Comparison of ENCODE assay signal across 27 cellular contexts in genomic region chr2:197828464-197829135, GRCh38. TPM values are rescaled to one million over a fixed set of nuclear protein-coding genes. Genes with fewer than 3 reads are reported as not detected.
DNase-seq lines count a peak whose midpoint lies in the region; ATAC-seq and TF ChIP-seq lines count a peak whose summit lies in the region.
"Had no signal": no experiment of that assay in that cellular context is flagged by ENCODE, and none has a peak within 500 bp of the region (broad histone marks: within the 10 kb centered on the region; RNA-seq: fewer than 3 reads in every experiment).

No MANE protein-coding gene starts in this region.

- no peak for TF ChIP-seq CTCF in foreskin fibroblast (IDR thresholded peaks at IDR 0.05; ENCODE audit: low read depth, low read length)
- TF ChIP-seq CTCF in type B pancreatic cell (conservative IDR thresholded peaks at IDR 0.05): no peak
- TF ChIP-seq CTCF in Calu3 (IDR thresholded peaks at IDR 0.05; ENCODE audit: unreplicated experiment): no peak
- no peak for TF ChIP-seq CTCF in GM13977 (IDR thresholded peaks at IDR 0.05; ENCODE audit: extremely low read depth, insufficient read depth, missing control alignments)

- H3K4me3 ChIP-seq in foreskin fibroblast (ENCODE audit: low read depth in 1 of 2, low read length in 2 of 2): no peak overlapping the region
- H3K4me3 ChIP-seq: lower lobe of right lung, pancreas had no signal

- in situ Hi-C loops in GM13977 (cut with MboI; ENCODE audit: low pct_unique_long_range_greater_than_20kb, low sequenced_read_pairs, unreplicated experiment): no loop called here

- H3K9me3 Mint-ChIP-seq in type B pancreatic cell (no peaks in the 10 kb centered on the region), Calu3 (ENCODE audit: low read depth, unreplicated experiment) (peaks cover 7% of the 10 kb centered on the region)

- H3K4me3 Mint-ChIP-seq in type B pancreatic cell: no peak overlapping the region
- H3K4me3 Mint-ChIP-seq in Calu3 (ENCODE audit: low read depth, unreplicated experiment): no peak overlapping the region
- H3K4me3 Mint-ChIP-seq: CD14-positive monocyte; stimulated activated naive CD8-positive, alpha-beta T cell treated with anti-CD3 and anti-CD28 coated beads, Interleukin-15, Interleukin-2, amounts not matched to agents 100 ng/mL and 50 ng/mL, for 24 hours had no signal

- no TSS peak for BruUV-seq in Calu3 (replicated peaks; lab: Mats Ljungman, UMichigan)

- CTCF ChIA-PET in Calu3 (lab: Charles Lee): interaction anchor here (0.6 kb wide), 1 partner anchor 731 kb away, joined by 3 read pairs; no protein-coding TSS in a partner anchor

- peak; percentile 11 for DNase-seq in EH (ENCODE audit: low read depth)
- peak in 2 of 3 experiments; percentile 45 to 84 for DNase-seq in NCI-H1417 (lab: John Stamatoyannopoulos, UW)
- DNase-seq in dedifferentiated amniotic fluid mesenchymal stem cell (ENCODE audit: extremely low spot score): peak; percentile 67
- peak; percentile 50 to 80 for DNase-seq in foreskin fibroblast
- no peak for DNase-seq in type B pancreatic cell (ENCODE audit: extremely low spot score, unreplicated experiment)
- DNase-seq in Calu3: no peak
- no peak for DNase-seq in GM13977 (ENCODE audit: low spot score)
- DNase-seq: activated CD8-positive, alpha-beta memory T cell treated with anti-CD3 and anti-CD28 coated beads, Interleukin-2, amount 50 U/mL, for 48 hours; cerebellar nuclear complex; effector CD8-positive, alpha-beta T cell; glutamatergic neuron; Kasumi-1; lower lobe of right lung; NCI-H2029 treated with DMSO at 0.1 percent for 48 hours; NCI-H446 treated with DMSO at 0.1 percent for 48 hours; pancreas; PC-3; right cardiac atrium; WERI-Rb-1 had no signal

- H3K4me1 Mint-ChIP-seq in type B pancreatic cell (ENCODE audit: unreplicated experiment) (no peaks in the 10 kb centered on the region), Calu3 (ENCODE audit: low read depth, unreplicated experiment) (no peaks in the 10 kb centered on the region)
- H3K4me1 Mint-ChIP-seq: CD14-positive monocyte had no signal

- intact Hi-C loops in Calu3 (cut with micrococcal nuclease; ENCODE audit: unreplicated experiment): no loop called here

- H3K27ac Mint-ChIP-seq in type B pancreatic cell: no peak overlapping the region
- H3K27ac Mint-ChIP-seq in Calu3 (ENCODE audit: unreplicated experiment): no peak overlapping the region
- H3K27ac Mint-ChIP-seq: activated naive CD4-positive, alpha-beta T cell treated with anti-CD3 and anti-CD28 coated beads, Interleukin-2, amount 50 U/mL, for 72 hours; activated T-helper 2 cell treated with anti-CD3 and anti-CD28 coated beads, Interferon-gamma antibody, Interleukin-2, Interleukin-4, amounts not matched to agents 10 μg/mL and 5 μg/mL and 100 μg/mL, durations not matched to agents 14 hours and 24 hours and 36 hours; CD14-positive monocyte; stimulated activated naive CD8-positive, alpha-beta T cell treated with anti-CD3 and anti-CD28 coated beads, Interleukin-15, Interleukin-2, amounts not matched to agents 100 ng/mL and 50 ng/mL, for 24 hours had no signal

- no peaks in the 10 kb centered on the region for H3K27me3 Mint-ChIP-seq in type B pancreatic cell
- H3K27me3 Mint-ChIP-seq in Calu3 (ENCODE audit: unreplicated experiment): no peaks in the 10 kb centered on the region
- H3K27me3 Mint-ChIP-seq: stimulated activated naive CD8-positive, alpha-beta T cell treated with anti-CD3 and anti-CD28 coated beads, Interleukin-15, Interleukin-2, amounts not matched to agents 100 ng/mL and 50 ng/mL, for 24 hours had no signal

- no peak for ATAC-seq in GM19328 (IDR thresholded peaks at IDR 0.05; ENCODE audit: unreplicated experiment)
- ATAC-seq: activated naive CD4-positive, alpha-beta T cell treated with anti-CD3 and anti-CD28 coated beads, Interleukin-2, amount 50 U/mL, for 72 hours; lower lobe of right lung; pancreas; PC-3; right cardiac atrium; Right ventricle myocardium inferior had no signal

- no peaks in the 10 kb centered on the region for H3K36me3 Mint-ChIP-seq in type B pancreatic cell
- no peaks in the 10 kb centered on the region for H3K36me3 Mint-ChIP-seq in Calu3 (ENCODE audit: insufficient read depth, unreplicated experiment)
- H3K36me3 Mint-ChIP-seq: CD14-positive monocyte had no signal

RNA-seq across cellular contexts. Expression of gene PLCL1, which starts 24.2 kb away (rescaled TPM):
- total RNA-seq in type B pancreatic cell (ENCODE audit: low replicate concordance) (2.0 and 4.4 TPM in 2 replicates), Calu3 (2022) (0.07 TPM in 1 of 2 replicates, not detected in the other)
- total RNA-seq: PC-3 had no signal

RNA-seq across cellular contexts. Expression of gene BOLL, which starts 43.5 kb away (rescaled TPM):
- not detected in 2 replicates for total RNA-seq in type B pancreatic cell (ENCODE audit: low replicate concordance)
- not detected in 2 replicates for total RNA-seq in Calu3 (2022)
- total RNA-seq: activated naive CD4-positive, alpha-beta T cell treated with anti-CD3 and anti-CD28 coated beads, Interleukin-2, amount 50 U/mL, for 72 hours; activated T-helper 2 cell treated with anti-CD3 and anti-CD28 coated beads, Interferon-gamma antibody, Interleukin-2, Interleukin-4, amounts not matched to agents 10 μg/mL and 5 μg/mL and 100 μg/mL, durations not matched to agents 14 hours and 24 hours and 36 hours; HT1080; kidney epithelial cell; lower lobe of right lung; pancreas; PC-3; right cardiac atrium; Right ventricle myocardium inferior had no signal

Comparison
In these comparisons a context has a peak if more than half of its experiments do, and no peak if none do; other contexts are left out.
1. DNase-seq: peak in EH (single experiment), NCI-H1417 (2 of 3), dedifferentiated amniotic fluid mesenchymal stem cell (single experiment) and foreskin fibroblast (2 of 2); none in type B pancreatic cell (single experiment), Calu3 (single experiment) and GM13977 (single experiment).